ENCODE assay signal across 18 cellular contexts in genomic region chr11:2402890-2403645, GRCh38. TPM values are rescaled to one million over a fixed set of nuclear protein-coding genes. Genes with fewer than 3 reads are reported as not detected.
DNase-seq lines count a peak whose midpoint lies in the region; ATAC-seq and TF ChIP-seq lines count a peak whose summit lies in the region.
"Had no signal": no experiment of that assay in that cellular context is flagged by ENCODE, and none has a peak within 500 bp of the region (broad histone marks: within the 10 kb centered on the region; RNA-seq: fewer than 3 reads in every experiment).

No MANE protein-coding gene starts in this region.

- H3K4me3 Mint-ChIP-seq in natural killer cell treated with Interleukin-12 subunit alpha and Interleukin-12 subunit beta and Interleukin-15 and Interleukin-18, amount 100 ng/mL, for 72 hours: peak overlapping the region; percentile 17
- H3K4me3 Mint-ChIP-seq in natural killer cell (no peak overlapping the region), immature natural killer cell (peak overlapping the region in 3 of 5 donors; percentile 38 to 93 (median 59))
- peak overlapping the region; percentile 87 for H3K4me3 Mint-ChIP-seq in activated CD4-positive, alpha-beta memory T cell treated with anti-CD3 and anti-CD28 coated beads, Interleukin-2, amount 10 ng/mL, durations not matched to agents 7 days and 5 days

- H3K9me3 Mint-ChIP-seq in natural killer cell treated with Interleukin-12 subunit alpha and Interleukin-12 subunit beta and Interleukin-15 and Interleukin-18, amount 100 ng/mL, for 72 hours: no peaks in the 10 kb centered on the region
- H3K9me3 Mint-ChIP-seq in natural killer cell: no peaks in the 10 kb centered on the region
- H3K9me3 Mint-ChIP-seq in activated CD4-positive, alpha-beta memory T cell treated with anti-CD3 and anti-CD28 coated beads, Interleukin-2, amount 10 ng/mL, durations not matched to agents 7 days and 5 days: no peaks in the 10 kb centered on the region
- H3K9me3 Mint-ChIP-seq in immature natural killer cell: no peaks in the 10 kb centered on the region

- peaks cover 6% of the 10 kb centered on the region in 2 donors for H3K4me1 Mint-ChIP-seq in natural killer cell treated with Interleukin-12 subunit alpha and Interleukin-12 subunit beta and Interleukin-15 and Interleukin-18, amount 100 ng/mL, for 72 hours (ENCODE audit: low read depth in 2 of 2)
- peaks cover 12 to 20% of the 10 kb centered on the region in 2 donors for H3K4me1 Mint-ChIP-seq in natural killer cell
- H3K4me1 Mint-ChIP-seq in activated CD4-positive, alpha-beta memory T cell treated with anti-CD3 and anti-CD28 coated beads, Interleukin-2, amount 10 ng/mL, durations not matched to agents 7 days and 5 days: peaks cover 19% of the 10 kb centered on the region
- peaks cover 15 to 24% of the 10 kb centered on the region in 2 donors for H3K4me1 Mint-ChIP-seq in immature natural killer cell

- POLR2A ChIA-PET in activated CD4-positive, alpha-beta memory T cell treated with anti-CD3 and anti-CD28 coated beads, Interleukin-2, amount 10 ng/mL, durations not matched to agents 7 days and 5 days (lab: Charles Lee): interaction anchor here (1.2 kb wide), 1 partner anchor 17 kb away, joined by 3 read pairs; no protein-coding TSS in a partner anchor

- intact Hi-C loops in natural killer cell (cut with micrococcal nuclease): no loop called here

- no peak for ATAC-seq in natural killer cell treated with Interleukin-12 subunit alpha and Interleukin-12 subunit beta and Interleukin-15 and Interleukin-18, amount 100 ng/mL, for 72 hours
- no peak for ATAC-seq in natural killer cell
- no peak for ATAC-seq in HG03342 (IDR thresholded peaks at IDR 0.05; ENCODE audit: unreplicated experiment)
- ATAC-seq: activated CD8-positive, alpha-beta memory T cell treated with anti-CD3 and anti-CD28 coated beads, Interleukin-2, amount 10 ng/mL, durations not matched to agents 7 days and 5 days; gastroesophageal sphincter had no signal

- no peaks in the 10 kb centered on the region for H3K36me3 Mint-ChIP-seq in natural killer cell treated with Interleukin-12 subunit alpha and Interleukin-12 subunit beta and Interleukin-15 and Interleukin-18, amount 100 ng/mL, for 72 hours
- H3K36me3 Mint-ChIP-seq in natural killer cell (no peaks in the 10 kb centered on the region), immature natural killer cell (peaks cover 0 to 3% (median 0%) of the 10 kb centered on the region in 3 donors)
- peaks cover 16% of the 10 kb centered on the region for H3K36me3 Mint-ChIP-seq in activated CD4-positive, alpha-beta memory T cell treated with anti-CD3 and anti-CD28 coated beads, Interleukin-2, amount 10 ng/mL, durations not matched to agents 7 days and 5 days (ENCODE audit: low read depth)
- H3K36me3 Mint-ChIP-seq: activated CD8-positive, alpha-beta memory T cell treated with anti-CD3 and anti-CD28 coated beads, Interleukin-2, amount 10 ng/mL, durations not matched to agents 7 days and 5 days had no signal

- no peaks in the 10 kb centered on the region for H3K27me3 Mint-ChIP-seq in natural killer cell treated with Interleukin-12 subunit alpha and Interleukin-12 subunit beta and Interleukin-15 and Interleukin-18, amount 100 ng/mL, for 72 hours
- H3K27me3 Mint-ChIP-seq in natural killer cell (ENCODE audit: low read depth in 2 of 2) (no peaks in the 10 kb centered on the region), immature natural killer cell (ENCODE audit: low read depth in 3 of 3) (peaks cover 6 to 15% (median 13%) of the 10 kb centered on the region in 3 donors)
- H3K27me3 Mint-ChIP-seq in activated CD4-positive, alpha-beta memory T cell treated with anti-CD3 and anti-CD28 coated beads, Interleukin-2, amount 10 ng/mL, durations not matched to agents 7 days and 5 days: no peaks in the 10 kb centered on the region
- H3K27me3 Mint-ChIP-seq: activated CD8-positive, alpha-beta memory T cell treated with anti-CD3 and anti-CD28 coated beads, Interleukin-2, amount 10 ng/mL, durations not matched to agents 7 days and 5 days had no signal

- peak overlapping the region in 1 of 2 donors; percentile 23 for H3K27ac Mint-ChIP-seq in natural killer cell treated with Interleukin-12 subunit alpha and Interleukin-12 subunit beta and Interleukin-15 and Interleukin-18, amount 100 ng/mL, for 72 hours
- H3K27ac Mint-ChIP-seq in natural killer cell (no peak overlapping the region), immature natural killer cell (no peak overlapping the region)
- H3K27ac Mint-ChIP-seq in activated CD4-positive, alpha-beta memory T cell treated with anti-CD3 and anti-CD28 coated beads, Interleukin-2, amount 10 ng/mL, durations not matched to agents 7 days and 5 days: no peak overlapping the region
- H3K27ac Mint-ChIP-seq: activated CD8-positive, alpha-beta memory T cell treated with anti-CD3 and anti-CD28 coated beads, Interleukin-2, amount 10 ng/mL, durations not matched to agents 7 days and 5 days had no signal

- DNase-seq in natural killer cell treated with Interleukin-12 subunit alpha and Interleukin-12 subunit beta and Interleukin-15 and Interleukin-18, amount 100 ng/mL, for 72 hours (ENCODE audit: low spot score): no peak
- DNase-seq in natural killer cell: no peak
- no peak for DNase-seq in activated CD4-positive, alpha-beta memory T cell treated with anti-CD3 and anti-CD28 coated beads, Interleukin-2, amount 10 ng/mL, durations not matched to agents 7 days and 5 days
- DNase-seq in immature natural killer cell: no peak
- no peak for DNase-seq in SIG-M5 (lab: John Stamatoyannopoulos, UW)
- DNase-seq in HPDE6-E6E7 (ENCODE audit: extremely low spot score): no peak
- DNase-seq: activated CD8-positive, alpha-beta memory T cell treated with anti-CD3 and anti-CD28 coated beads, Interleukin-2, amount 10 ng/mL, durations not matched to agents 7 days and 5 days; dermis blood vessel endothelial cell; KBM-7; MV-4-11; NCI-H2029 treated with DMSO at 0.1 percent for 48 hours; NCI-H524; stimulated activated CD4-positive, alpha-beta T cell treated with anti-CD3 and anti-CD28 coated beads, Interleukin-4, amount 100 ng/mL, for 1 hour; SW 1271 had no signal

- CTCF ChIA-PET in activated CD4-positive, alpha-beta memory T cell treated with anti-CD3 and anti-CD28 coated beads, Interleukin-2, amount 10 ng/mL, durations not matched to agents 7 days and 5 days (lab: Charles Lee): interaction anchor here (1.5 to 6.5 kb wide), 2 partner anchors 18 to 97 kb away, joined by 3 to 42 read pairs; no protein-coding TSS in a partner anchor

- TF ChIP-seq CTCF in natural killer cell (IDR thresholded peaks at IDR 0.05): no peak

RNA-seq across cellular contexts. Expression of gene TSSC4, which starts 2.5 kb away (rescaled TPM):
- total RNA-seq in natural killer cell treated with Interleukin-12 subunit alpha and Interleukin-12 subunit beta and Interleukin-15 and Interleukin-18, amount 100 ng/mL, for 72 hours: 10 to 100 TPM; 66.0 to 98.2 TPM
- 10 to 100 TPM; 52.8 to 67.9 (median 59.3) TPM for total RNA-seq in natural killer cell
- 10 to 100 TPM; 46.4 to 46.5 TPM for total RNA-seq in activated CD4-positive, alpha-beta memory T cell treated with anti-CD3 and anti-CD28 coated beads, Interleukin-2, amount 10 ng/mL, durations not matched to agents 7 days and 5 days
- polyA plus RNA-seq in immature natural killer cell: 100 to 1,000 TPM in 2 of 3 donors, 10 to 100 TPM in 1; 87.7 to 111 (median 108) TPM

RNA-seq across cellular contexts. Expression of gene CD81, which starts 26.0 kb away (rescaled TPM):
- 100 to 1,000 TPM; 306 to 322 TPM for total RNA-seq in natural killer cell treated with Interleukin-12 subunit alpha and Interleukin-12 subunit beta and Interleukin-15 and Interleukin-18, amount 100 ng/mL, for 72 hours
- total RNA-seq in natural killer cell: 100 to 1,000 TPM; 263 to 292 (median 263) TPM
- 100 to 1,000 TPM; 192 TPM for total RNA-seq in activated CD4-positive, alpha-beta memory T cell treated with anti-CD3 and anti-CD28 coated beads, Interleukin-2, amount 10 ng/mL, durations not matched to agents 7 days and 5 days
- polyA plus RNA-seq in immature natural killer cell: 10 to 100 TPM; 33.1 to 56.9 (median 49.7) TPM

RNA-seq across cellular contexts. Expression of gene TRPM5, which starts 41.2 kb away (rescaled TPM):
- not detected for total RNA-seq in natural killer cell treated with Interleukin-12 subunit alpha and Interleukin-12 subunit beta and Interleukin-15 and Interleukin-18, amount 100 ng/mL, for 72 hours
- not detected for total RNA-seq in natural killer cell
- total RNA-seq in activated CD4-positive, alpha-beta memory T cell treated with anti-CD3 and anti-CD28 coated beads, Interleukin-2, amount 10 ng/mL, durations not matched to agents 7 days and 5 days: not detected
- polyA plus RNA-seq in immature natural killer cell: not detected
- total RNA-seq: activated CD8-positive, alpha-beta memory T cell treated with anti-CD3 and anti-CD28 coated beads, Interleukin-2, amount 10 ng/mL, durations not matched to agents 7 days and 5 days; bronchial epithelial cell; dermis blood vessel endothelial cell; gastroesophageal sphincter; vagina had no signal

RNA-seq across cellular contexts. Expression of gene KCNQ1, which starts 41.7 kb away (rescaled TPM):
- total RNA-seq in natural killer cell treated with Interleukin-12 subunit alpha and Interleukin-12 subunit beta and Interleukin-15 and Interleukin-18, amount 100 ng/mL, for 72 hours: 1 to 10 TPM in 1 of 2 donors, under 1 TPM in 1; 0.19 to 1.4 TPM
- total RNA-seq in natural killer cell: 1 to 10 TPM; 1.9 to 7.8 (median 3.3) TPM
- total RNA-seq in activated CD4-positive, alpha-beta memory T cell treated with anti-CD3 and anti-CD28 coated beads, Interleukin-2, amount 10 ng/mL, durations not matched to agents 7 days and 5 days: 10 to 100 TPM; 14.8 to 15.0 TPM
- 1 to 10 TPM in 1 of 3 donors, under 1 TPM in 2; 0.13 to 1.1 (median 0.73) TPM for polyA plus RNA-seq in immature natural killer cell
